Comparison of ENCODE assay signal across 21 cellular contexts in the genomic region with DNA sequence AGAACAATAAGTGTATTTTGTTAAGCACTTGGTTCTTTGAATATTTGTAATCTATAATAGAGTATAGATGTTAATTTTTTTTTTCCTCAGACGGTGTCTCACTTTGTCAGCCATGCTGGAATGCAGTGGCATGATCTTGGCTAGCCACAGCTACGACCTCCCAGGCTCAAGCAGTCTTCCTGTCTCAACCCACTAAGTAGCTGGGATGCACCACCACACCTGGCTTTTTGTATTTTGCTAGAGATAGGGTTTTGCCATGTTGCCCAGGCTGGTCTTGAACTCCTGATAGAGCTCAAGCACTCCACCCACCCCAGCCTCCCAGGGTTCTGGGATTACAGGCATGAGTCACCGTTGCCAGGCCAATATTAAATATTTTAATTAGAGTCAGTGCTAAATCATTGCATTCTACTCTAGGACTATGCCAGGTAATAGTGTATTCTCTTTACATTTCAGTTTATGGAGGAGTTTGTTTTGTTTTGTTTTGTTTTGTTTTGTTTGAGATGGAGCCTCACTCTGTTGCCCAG. TPM values are rescaled to one million over a fixed set of nuclear protein-coding genes. Genes with fewer than 3 reads are reported as not detected.
DNase-seq lines count a peak whose midpoint lies in the region; ATAC-seq and TF ChIP-seq lines count a peak whose summit lies in the region.
"Had no signal": no experiment of that assay in that cellular context is flagged by ENCODE, and none has a peak within 500 bp of the region (broad histone marks: within the 10 kb centered on the region; RNA-seq: fewer than 3 reads in every experiment).

No MANE protein-coding gene starts in this region.

- no peak overlapping the region; the same call in 1 of the 2 replicates for H3K4me2 ChIP-seq in HCT116 (ENCODE audit: low read length)

- H3K4me3 Mint-ChIP-seq in T-helper 17 cell, result no peak overlapping the region
- H3K4me3 Mint-ChIP-seq: activated CD4-positive, alpha-beta memory T cell treated with anti-CD3 and anti-CD28 coated beads for 36 hours; brain; CD8-positive, alpha-beta memory T cell; type B pancreatic cell had no signal

- no peaks in the 10 kb centered on the region for H3K9me3 ChIP-seq in HCT116 (ENCODE audit: control insufficient read depth in 1 of 2, insufficient read depth in 1 of 2, low read depth in 1 of 2, low read length in 2 of 2)
- no peaks in the 10 kb centered on the region for H3K9me3 ChIP-seq in T-helper 17 cell (ENCODE audit: control insufficient read depth, low read length, poor library complexity, severe bottlenecking)

- peak overlapping the region; percentile 76 for H3K27ac Mint-ChIP-seq in T-helper 17 cell
- peak overlapping the region in 1 of 2 donors; percentile 64 for H3K27ac Mint-ChIP-seq in activated naive CD4-positive, alpha-beta T cell treated with anti-CD3 and anti-CD28 coated beads, Interleukin-2, amount 50 U/mL, for 72 hours
- H3K27ac Mint-ChIP-seq: activated CD4-positive, alpha-beta memory T cell treated with anti-CD3 and anti-CD28 coated beads for 36 hours had no signal

- no peak overlapping the region for H2AFZ ChIP-seq in HCT116 (ENCODE audit: low read depth, low read length, poor library complexity, severe bottlenecking)

- CTCF ChIA-PET in HCT116 (lab: Charles Lee), result interaction anchor here (2.5 kb wide), 1 partner anchor 45 kb away, joined by 8 read pairs; no protein-coding TSS in a partner anchor

- peaks cover 14 to 43% of the 10 kb centered on the region in 2 experiments for H3K4me1 ChIP-seq in HCT116 (ENCODE audit: control insufficient read depth in 1 of 2, insufficient read depth in 2 of 2, low read length in 2 of 2)

- peaks cover 100% of the 10 kb centered on the region for H3K79me2 ChIP-seq in HCT116 (ENCODE audit: insufficient read depth, low read length)

- H3K4me3 ChIP-seq in HCT116 (replicated peaks in 1 of 2; ENCODE audit: low read depth in 1 of 2, low read length in 2 of 2) (no peak overlapping the region), fibroblast of mammary gland (ENCODE audit: control insufficient read depth, low read depth, low read length) (no peak overlapping the region)

- no peaks in the 10 kb centered on the region for H3K27me3 ChIP-seq in HCT116 (ENCODE audit: insufficient read depth, low read length)

- H3K36me3 ChIP-seq in HCT116 (ENCODE audit: control insufficient read depth in 1 of 2, insufficient read depth in 2 of 2, low read length in 2 of 2), result no peaks in the 10 kb centered on the region

- POLR2A ChIA-PET in HCT116 (lab: Charles Lee), result interaction anchor here (1.2 kb wide), 1 partner anchor 10 kb away, joined by 3 read pairs; no protein-coding TSS in a partner anchor

- ATAC-seq in HCT116, result peak; percentile 67
- ATAC-seq in T-helper 17 cell, result no peak
- ATAC-seq in activated naive CD4-positive, alpha-beta T cell treated with anti-CD3 and anti-CD28 coated beads, Interleukin-2, amount 50 U/mL, for 72 hours, result no peak
- ATAC-seq: sciatic nerve; stimulated activated naive CD8-positive, alpha-beta T cell treated with anti-CD3 and anti-CD28 coated beads, Interleukin-15, Interleukin-2, amounts not matched to agents 100 U/mL and 50 U/mL, for 24 hours had no signal

- H3K9me2 ChIP-seq in HCT116 (ENCODE audit: insufficient read depth), result no peaks in the 10 kb centered on the region

- H3K27ac ChIP-seq in HCT116 (ENCODE audit: low read depth, low read length), result no peak overlapping the region

- no peaks in the 10 kb centered on the region for H3K36me3 Mint-ChIP-seq in T-helper 17 cell (ENCODE audit: low read depth)
- H3K36me3 Mint-ChIP-seq in activated naive CD4-positive, alpha-beta T cell treated with anti-CD3 and anti-CD28 coated beads, Interleukin-2, amount 50 U/mL, for 72 hours, result peaks cover 0 to 6% of the 10 kb centered on the region in 2 donors

- BruUV-seq in HCT116 (replicated peaks; lab: Mats Ljungman, UMichigan), result no TSS peak

- H3K27me3 Mint-ChIP-seq in T-helper 17 cell, result no peaks in the 10 kb centered on the region
- H3K27me3 Mint-ChIP-seq: activated CD4-positive, alpha-beta memory T cell treated with anti-CD3 and anti-CD28 coated beads for 36 hours; brain; CD8-positive, alpha-beta memory T cell; type B pancreatic cell had no signal

- no peak for TF ChIP-seq POLR2A in HCT116 (IDR thresholded peaks at IDR 0.05; ENCODE audit: borderline replicate concordance, extremely low read depth, insufficient read depth, insufficient read length)

- RAD21 ChIA-PET in HCT116 (lab: Charles Lee; ENCODE audit: low non-redundant PET in 1 of 2, low total read pairs in 2 of 2, uncharacterized antibody in 2 of 2, unreplicated experiment in 2 of 2), result no interaction called here

- H4K20me1 ChIP-seq in HCT116 (ENCODE audit: insufficient read depth), result peaks cover 20% of the 10 kb centered on the region; the same call in 1 of the 2 replicates

- H3K4me1 Mint-ChIP-seq in T-helper 17 cell, result peaks cover 34% of the 10 kb centered on the region

- no peak overlapping the region for H3K9ac ChIP-seq in HCT116 (ENCODE audit: low read length)

- DNase-seq in A172 (ENCODE audit: low spot score) (peak; percentile 11), HCT116 (ENCODE audit: low read depth, low spot score) (no peak), T-helper 17 cell (no peak), fibroblast of mammary gland (ENCODE audit: low read depth) (peak; percentile 37), SIG-M5 (lab: John Stamatoyannopoulos, UW) (no peak), NCI-H2171 (lab: John Stamatoyannopoulos, UW) (no peak), Kasumi-1 (lab: John Stamatoyannopoulos, UW) (no peak)
- DNase-seq in activated naive CD4-positive, alpha-beta T cell treated with anti-CD3 and anti-CD28 coated beads, Interleukin-2, amount 50 U/mL, for 72 hours (ENCODE audit: low spot score in 2 of 2), result no peak
- DNase-seq: activated CD4-positive, alpha-beta memory T cell treated with anti-CD3 and anti-CD28 coated beads for 36 hours; activated naive CD4-positive, alpha-beta T cell treated with anti-CD3 and anti-CD28 coated beads, Interleukin-2, amount 50 U/mL, for 16 hours; activated T-cell treated with anti-CD3 and anti-CD28 coated beads, Interleukin-2, amount 50 U/mL, for 1 hour; CD8-positive, alpha-beta memory T cell; DMS79; glutamatergic neuron; NCI-H1436; NCI-H2171 treated with DMSO at 0.1 percent for 48 hours; NCI-H82; stimulated activated naive CD8-positive, alpha-beta T cell treated with anti-CD3 and anti-CD28 coated beads, Interleukin-15, Interleukin-2, amounts not matched to agents 100 U/mL and 50 U/mL, for 24 hours had no signal

- intact Hi-C loops in HCT116 (cut with micrococcal nuclease), result loop anchor here (10.0 kb wide), 1 partner anchor 234 kb away; no protein-coding TSS in a partner anchor

- no peaks in the 10 kb centered on the region for H3K9me3 Mint-ChIP-seq in activated naive CD4-positive, alpha-beta T cell treated with anti-CD3 and anti-CD28 coated beads, Interleukin-2, amount 50 U/mL, for 72 hours
- H3K9me3 Mint-ChIP-seq: activated CD4-positive, alpha-beta memory T cell treated with anti-CD3 and anti-CD28 coated beads for 36 hours; CD8-positive, alpha-beta memory T cell; type B pancreatic cell had no signal

- TF ChIP-seq CTCF in HCT116 (IDR thresholded peaks at IDR 0.05 in 2 of 3, conservative IDR thresholded peaks at IDR 0.05 in 1 of 3; ENCODE audit: borderline replicate concordance in 1 of 3, insufficient read depth in 1 of 3, low read depth in 2 of 3, low read length in 2 of 3), result no peak
- no peak for TF ChIP-seq CTCF in fibroblast of mammary gland (conservative IDR thresholded peaks at IDR 0.05; ENCODE audit: control insufficient read depth, insufficient read depth, low read depth, low read length)

- no peak for TF ChIP-seq RAD21 in HCT116 (IDR thresholded peaks at IDR 0.05; ENCODE audit: low read depth)

TF ChIP-seq in HCT116, 20 proteins besides CTCF, POLR2A, EP300 and RAD21 (continues in another document):
- TF ChIP-seq, protein P1, sequence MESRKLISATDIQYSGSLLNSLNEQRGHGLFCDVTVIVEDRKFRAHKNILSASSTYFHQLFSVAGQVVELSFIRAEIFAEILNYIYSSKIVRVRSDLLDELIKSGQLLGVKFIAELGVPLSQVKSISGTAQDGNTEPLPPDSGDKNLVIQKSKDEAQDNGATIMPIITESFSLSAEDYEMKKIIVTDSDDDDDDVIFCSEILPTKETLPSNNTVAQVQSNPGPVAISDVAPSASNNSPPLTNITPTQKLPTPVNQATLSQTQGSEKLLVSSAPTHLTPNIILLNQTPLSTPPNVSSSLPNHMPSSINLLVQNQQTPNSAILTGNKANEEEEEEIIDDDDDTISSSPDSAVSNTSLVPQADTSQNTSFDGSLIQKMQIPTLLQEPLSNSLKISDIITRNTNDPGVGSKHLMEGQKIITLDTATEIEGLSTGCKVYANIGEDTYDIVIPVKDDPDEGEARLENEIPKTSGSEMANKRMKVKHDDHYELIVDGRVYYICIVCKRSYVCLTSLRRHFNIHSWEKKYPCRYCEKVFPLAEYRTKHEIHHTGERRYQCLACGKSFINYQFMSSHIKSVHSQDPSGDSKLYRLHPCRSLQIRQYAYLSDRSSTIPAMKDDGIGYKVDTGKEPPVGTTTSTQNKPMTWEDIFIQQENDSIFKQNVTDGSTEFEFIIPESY (IDR thresholded peaks at IDR 0.05; ENCODE audit: extremely low read depth, insufficient replicate concordance, low read length), result no peak

RNA-seq across cellular contexts. Expression of a gene that starts 41.4 kb away (rescaled TPM):
- total RNA-seq in A172 (2014; rRNA removed; shearing (Covaris generic)), result 14.4 and 16.0 TPM in 2 replicates
- total RNA-seq in HCT116 (2021; ENCODE audit: unreplicated experiment), result 47.0 TPM
- polyA plus RNA-seq in HCT116 (2012), result 32.0 and 35.8 TPM in 2 replicates
- 10 to 100 TPM; 26.2 to 27.4 TPM for total RNA-seq in T-helper 17 cell
- 10 to 100 TPM; 44.4 to 50.1 TPM for total RNA-seq in activated naive CD4-positive, alpha-beta T cell treated with anti-CD3 and anti-CD28 coated beads, Interleukin-2, amount 50 U/mL, for 72 hours

Comparison
In these comparisons a context has a peak if more than half of its experiments do, and no peak if none do; other contexts are left out.
1. DNase-seq: peak in A172 (single experiment) and fibroblast of mammary gland (single experiment); none in HCT116 (single experiment), T-helper 17 cell (0 of 3), SIG-M5 (single experiment), activated naive CD4-positive, alpha-beta T cell treated with anti-CD3 and anti-CD28 coated beads, Interleukin-2, amount 50 U/mL, for 72 hours (0 of 2), NCI-H2171 (single experiment) and Kasumi-1 (0 of 2).